In genomic region chr6:157906537-157907061, GRCh38 we compare ENCODE assay signal across 27 cellular contexts.
A peak's percentile ranks its signal among the peaks of the same experiment; 100 is the strongest.
DNase-seq lines count a peak whose midpoint lies in the region; ATAC-seq, FAIRE-seq and TF ChIP-seq lines count a peak whose summit lies in the region.
"Had no signal": no experiment of that assay in that cellular context is flagged by ENCODE, and none has a peak within 500 bp of the region (broad histone marks: within the 10 kb centered on the region; RNA-seq: fewer than 3 reads in every experiment).

No MANE protein-coding gene starts in this region.

- TF ChIP-seq POLR2A in K562 (conservative IDR thresholded peaks at IDR 0.05) (no peak), breast epithelium (IDR thresholded peaks at IDR 0.05) (no peak)

- H3K27me3 Mint-ChIP-seq in activated naive CD4-positive, alpha-beta T cell treated with anti-CD3 and anti-CD28 coated beads, Interleukin-2, amount 50 U/mL, for 24 hours, result no peaks in the 10 kb centered on the region
- no peaks in the 10 kb centered on the region for H3K27me3 Mint-ChIP-seq in activated naive CD4-positive, alpha-beta T cell treated with anti-CD3 and anti-CD28 coated beads, Interleukin-2, amount 10 ng/mL, durations not matched to agents 7 days and 5 days
- H3K27me3 Mint-ChIP-seq: activated CD8-positive, alpha-beta memory T cell treated with anti-CD3 and anti-CD28 coated beads, Interleukin-2, amount 10 ng/mL, durations not matched to agents 7 days and 5 days; CD4-positive, CD25-positive, alpha-beta regulatory T cell; stimulated activated naive B cell treated with anti-CD40 and anti-IgM and Interleukin-4, amounts not matched to agents 10 μg/mL and 1 μg/mL and 100 μg/mL, for 72 hours had no signal

- no peak overlapping the region for H2AFZ ChIP-seq in K562 (ENCODE audit: low read depth, low read length)

- 0 out of 4 replicates have a peak overlapping the region, but pooled peaks of 1 of the 2 experiments have one; percentile 1 for H3K9ac ChIP-seq in K562 (ENCODE audit: insufficient read depth in 1 of 2, low read depth in 2 of 2, low read length in 2 of 2)

- H3K4me3 ChIP-seq in K562, result no peak overlapping the region
- no peak overlapping the region for H3K4me3 ChIP-seq in heart right ventricle
- no peak overlapping the region for H3K4me3 ChIP-seq in breast epithelium
- H3K4me3 ChIP-seq in tibial artery, result no peak overlapping the region
- H3K4me3 ChIP-seq: body of pancreas, left lung, psoas muscle, suprapubic skin had no signal

- POLR2A ChIA-PET in K562 (lab: Yijun Ruan, JAX), result interaction anchor here (0.6 to 2.0 kb wide), 7 partner anchors 9 to 147 kb away, joined by 3 to 11 read pairs (median 4); no protein-coding TSS in a partner anchor

- intact Hi-C loops in K562 (cut with micrococcal nuclease) (no loop called here), heart right ventricle (cut with DNase I) (no loop called here), sciatic nerve (cut with DNase I) (no loop called here), breast epithelium (cut with DNase I; ENCODE audit: low total_unique reads) (no loop called here), tibial artery (cut with DNase I; ENCODE audit: low total_unique reads) (no loop called here)

- peak; percentile 79 for ATAC-seq in K562
- peak in 5 of 8 donors; percentile 28 to 70 (median 52) for ATAC-seq in heart right ventricle
- ATAC-seq in sciatic nerve, result peak; percentile 67
- ATAC-seq in HG02938 (IDR thresholded peaks at IDR 0.05; ENCODE audit: unreplicated experiment), result no peak
- ATAC-seq: activated CD8-positive, alpha-beta memory T cell treated with anti-CD3 and anti-CD28 coated beads, Interleukin-2, amount 10 ng/mL, durations not matched to agents 7 days and 5 days; body of pancreas; HCT116; left lung; psoas muscle; stimulated activated naive B cell treated with anti-CD40 and anti-IgM and Interleukin-4, amounts not matched to agents 10 μg/mL and 1 μg/mL and 100 μg/mL, for 72 hours had no signal

- H3K9me1 ChIP-seq in K562 (ENCODE audit: control insufficient read depth, insufficient read depth, low read length), result no peaks in the 10 kb centered on the region

- H3K4me2 ChIP-seq in K562 (ENCODE audit: insufficient read depth, low read length), result peak overlapping the region; percentile 2; the same call in 1 of the 2 replicates

- H3K9me3 Mint-ChIP-seq in activated naive CD4-positive, alpha-beta T cell treated with anti-CD3 and anti-CD28 coated beads, Interleukin-2, amount 50 U/mL, for 24 hours, result no peaks in the 10 kb centered on the region
- H3K9me3 Mint-ChIP-seq in activated naive CD4-positive, alpha-beta T cell treated with anti-CD3 and anti-CD28 coated beads, Interleukin-2, amount 10 ng/mL, durations not matched to agents 7 days and 5 days, result no peaks in the 10 kb centered on the region
- H3K9me3 Mint-ChIP-seq: CD4-positive, CD25-positive, alpha-beta regulatory T cell had no signal

- peak overlapping the region; percentile 26; the same call in 2 of the 3 replicates for H3K27ac ChIP-seq in K562 (ENCODE audit: extremely low read depth, low read depth, low read length)
- H3K27ac ChIP-seq in heart right ventricle, result peak overlapping the region in 6 of 10 donors; percentile 17 to 60 (median 31)
- no peak overlapping the region for H3K27ac ChIP-seq in breast epithelium
- no peak overlapping the region for H3K27ac ChIP-seq in tibial artery
- H3K27ac ChIP-seq: body of pancreas, left lung, suprapubic skin had no signal

- no peaks in the 10 kb centered on the region for H3K9me3 ChIP-seq in K562 (replicated peaks; ENCODE audit: control insufficient read depth, insufficient read depth, low read depth, low read length)
- H3K9me3 ChIP-seq in heart right ventricle, result peaks cover 0 to 5% (median 0%) of the 10 kb centered on the region in 11 donors
- no peaks in the 10 kb centered on the region for H3K9me3 ChIP-seq in breast epithelium
- no peaks in the 10 kb centered on the region for H3K9me3 ChIP-seq in tibial artery
- H3K9me3 ChIP-seq: body of pancreas, left lung, psoas muscle, suprapubic skin had no signal

- WGBS in K562 (ENCODE audit: insufficient coverage, low coverage, missing lambda C conversion rate), result 48% methylated on average over 2 of the region's 2 CpGs
- 46 to 51% methylated on average over 2 of the region's 2 CpGs for WGBS in heart right ventricle, 2 donors

- H3K4me3 Mint-ChIP-seq in activated naive CD4-positive, alpha-beta T cell treated with anti-CD3 and anti-CD28 coated beads, Interleukin-2, amount 50 U/mL, for 24 hours, result no peak overlapping the region
- no peak overlapping the region for H3K4me3 Mint-ChIP-seq in activated naive CD4-positive, alpha-beta T cell treated with anti-CD3 and anti-CD28 coated beads, Interleukin-2, amount 10 ng/mL, durations not matched to agents 7 days and 5 days
- H3K4me3 Mint-ChIP-seq: activated CD8-positive, alpha-beta memory T cell treated with anti-CD3 and anti-CD28 coated beads, Interleukin-2, amount 10 ng/mL, durations not matched to agents 7 days and 5 days; CD4-positive, CD25-positive, alpha-beta regulatory T cell; stimulated activated naive B cell treated with anti-CD40 and anti-IgM and Interleukin-4, amounts not matched to agents 10 μg/mL and 1 μg/mL and 100 μg/mL, for 72 hours had no signal

- H3K36me3 ChIP-seq in K562 (ENCODE audit: control insufficient read depth, insufficient read depth, low read length) (peaks cover 86% of the 10 kb centered on the region), heart right ventricle (peaks cover 0 to 96% (median 34%) of the 10 kb centered on the region in 9 donors), breast epithelium (peaks cover 9% of the 10 kb centered on the region), tibial artery (peaks cover 22 to 58% (median 46%) of the 10 kb centered on the region in 3 donors)

- H3K27me3 ChIP-seq in K562 (ENCODE audit: control insufficient read depth in 2 of 2, insufficient read depth in 2 of 2, low read length in 2 of 2), result no peaks in the 10 kb centered on the region
- no peaks in the 10 kb centered on the region for H3K27me3 ChIP-seq in heart right ventricle
- H3K27me3 ChIP-seq in breast epithelium, result no peaks in the 10 kb centered on the region
- no peaks in the 10 kb centered on the region for H3K27me3 ChIP-seq in tibial artery
- H3K27me3 ChIP-seq: body of pancreas, left lung, suprapubic skin had no signal

- peaks cover 17% of the 10 kb centered on the region for H3K4me1 Mint-ChIP-seq in activated naive CD4-positive, alpha-beta T cell treated with anti-CD3 and anti-CD28 coated beads, Interleukin-2, amount 50 U/mL, for 24 hours
- peaks cover 6% of the 10 kb centered on the region for H3K4me1 Mint-ChIP-seq in activated naive CD4-positive, alpha-beta T cell treated with anti-CD3 and anti-CD28 coated beads, Interleukin-2, amount 10 ng/mL, durations not matched to agents 7 days and 5 days

- FAIRE-seq in K562 (lab: Jason Lieb, UNC), result peak; percentile 73

- BruUV-seq in K562 (replicated peaks; lab: Mats Ljungman, UMichigan), result TSS peak; percentile 3

- no peak for DNase-seq in activated naive CD4-positive, alpha-beta T cell treated with anti-CD3 and anti-CD28 coated beads, Interleukin-2, amount 10 ng/mL, durations not matched to agents 7 days and 5 days
- peak; percentile 45 to 59 (median 53) for DNase-seq in K562 (ENCODE audit: extremely low read depth in 1 of 4, low spot score in 3 of 4)
- no peak for DNase-seq in heart right ventricle
- DNase-seq in sciatic nerve (ENCODE audit: low spot score), result no peak
- no peak for DNase-seq in breast epithelium (ENCODE audit: low spot score in 2 of 2)
- no peak for DNase-seq in tibial artery
- DNase-seq: activated CD8-positive, alpha-beta memory T cell treated with anti-CD3 and anti-CD28 coated beads, Interleukin-2, amount 10 ng/mL, durations not matched to agents 7 days and 5 days; activated naive CD4-positive, alpha-beta T cell; activated T-cell treated with anti-CD3 and anti-CD28 coated beads, Interleukin-2, amount 50 U/mL, for 48 hours; AML-193; body of pancreas; CD4-positive, CD25-positive, alpha-beta regulatory T cell; cerebellar nuclear complex; DMS79 treated with DMSO at 0.1 percent for 48 hours; GDM1; glutamatergic neuron; left lung; NCI-H146; NCI-H446; NCI-H774; psoas muscle; small intestine; stimulated activated naive B cell treated with anti-CD40 and anti-IgM and Interleukin-4, amounts not matched to agents 10 μg/mL and 1 μg/mL and 100 μg/mL, for 72 hours had no signal

- H3K27ac Mint-ChIP-seq in activated naive CD4-positive, alpha-beta T cell treated with anti-CD3 and anti-CD28 coated beads, Interleukin-2, amount 50 U/mL, for 24 hours, result peak overlapping the region; percentile 46
- no peak overlapping the region for H3K27ac Mint-ChIP-seq in activated naive CD4-positive, alpha-beta T cell treated with anti-CD3 and anti-CD28 coated beads, Interleukin-2, amount 10 ng/mL, durations not matched to agents 7 days and 5 days
- H3K27ac Mint-ChIP-seq: activated CD8-positive, alpha-beta memory T cell treated with anti-CD3 and anti-CD28 coated beads, Interleukin-2, amount 10 ng/mL, durations not matched to agents 7 days and 5 days; stimulated activated naive B cell treated with anti-CD40 and anti-IgM and Interleukin-4, amounts not matched to agents 10 μg/mL and 1 μg/mL and 100 μg/mL, for 72 hours had no signal

- peak in 1 of 2 experiments; percentile 13; a peak in 1 of 4 replicates for TF ChIP-seq RAD21 in K562 (CRISPR knock-in tag; conservative IDR thresholded peaks at IDR 0.05 in 1 of 2, IDR thresholded peaks at IDR 0.05 in 1 of 2)

- no peaks in the 10 kb centered on the region for H3K79me2 ChIP-seq in K562 (ENCODE audit: control insufficient read depth, insufficient read depth, low read length)

- CTCF ChIA-PET in activated naive CD4-positive, alpha-beta T cell treated with anti-CD3 and anti-CD28 coated beads, Interleukin-2, amount 10 ng/mL, durations not matched to agents 7 days and 5 days (lab: Charles Lee), result no interaction called here
- CTCF ChIA-PET in K562 (lab: Yijun Ruan, JAX; ENCODE audit: low intra/inter-chr PET ratio), result no interaction called here

- TF ChIP-seq CTCF in K562 (IDR thresholded peaks at IDR 0.05 in 2 of 3, conservative IDR thresholded peaks at IDR 0.05 in 1 of 3; ENCODE audit: insufficient read depth in 2 of 3, low read depth in 1 of 3, low read length in 3 of 3) (no peak), heart right ventricle (IDR thresholded peaks at IDR 0.05) (no peak), breast epithelium (IDR thresholded peaks at IDR 0.05) (no peak), tibial artery (IDR thresholded peaks at IDR 0.05) (no peak)

- H3K4me1 ChIP-seq in K562 (replicated peaks in 1 of 2; ENCODE audit: control insufficient read depth in 2 of 2, insufficient read depth in 2 of 2, low read length in 2 of 2), result peaks cover 0 to 15% of the 10 kb centered on the region in 2 experiments; a peak in 2 of 5 replicates
- peaks cover 0 to 47% (median 25%) of the 10 kb centered on the region in 9 donors for H3K4me1 ChIP-seq in heart right ventricle
- H3K4me1 ChIP-seq in breast epithelium, result no peaks in the 10 kb centered on the region
- peaks cover 0 to 1% (median 0%) of the 10 kb centered on the region in 4 donors for H3K4me1 ChIP-seq in tibial artery
- H3K4me1 ChIP-seq: left lung had no signal

- in situ Hi-C loops in K562 (cut with MboI), result no loop called here

- peaks cover 32% of the 10 kb centered on the region for H3K36me3 Mint-ChIP-seq in activated naive CD4-positive, alpha-beta T cell treated with anti-CD3 and anti-CD28 coated beads, Interleukin-2, amount 50 U/mL, for 24 hours
- peaks cover 36% of the 10 kb centered on the region for H3K36me3 Mint-ChIP-seq in activated naive CD4-positive, alpha-beta T cell treated with anti-CD3 and anti-CD28 coated beads, Interleukin-2, amount 10 ng/mL, durations not matched to agents 7 days and 5 days

- H4K20me1 ChIP-seq in K562 (replicated peaks; ENCODE audit: control insufficient read depth, insufficient read depth, low read length), result no peaks in the 10 kb centered on the region

- peak; percentile 96 for TF ChIP-seq EP300 in K562 (IDR thresholded peaks at IDR 0.05; ENCODE audit: low read length)

Comparison
In these comparisons a context has a peak if more than half of its experiments do, and no peak if none do; other contexts are left out.
1. DNase-seq: peak in K562 (4 of 4); none in activated naive CD4-positive, alpha-beta T cell treated with anti-CD3 and anti-CD28 coated beads, Interleukin-2, amount 10 ng/mL, durations not matched to agents 7 days and 5 days (single experiment), heart right ventricle (0 of 2), sciatic nerve (single experiment), breast epithelium (0 of 2) and tibial artery (0 of 2).
2. H3K27ac ChIP-seq: peak in K562 (single experiment) and heart right ventricle (6 of 10); none in breast epithelium (0 of 2) and tibial artery (0 of 2).